Comparison of ENCODE assay signal across 8 cellular contexts in genomic region chr7:135977020-135977741, GRCh38. TPM values are rescaled to one million over a fixed set of nuclear protein-coding genes. Genes with fewer than 3 reads are reported as not detected.
A peak's percentile ranks its signal among the peaks of the same experiment; 100 is the strongest.
DNase-seq lines count a peak whose midpoint lies in the region; FAIRE-seq and TF ChIP-seq lines count a peak whose summit lies in the region.

Gene MTPN (minus strand): TSS chr7:135977359. CDS start chr7:135977100, 259 bp downstream.

- FAIRE-seq in frontal cortex (lab: Jason Lieb, UNC) = no peak

- H2BK12ac ChIP-seq in neuronal stem cell (ENCODE audit: low read length) = no peak within 1 kb of the TSS

- no peaks in the 10 kb centered on the region for H3K27me3 Mint-ChIP-seq in activated naive CD4-positive, alpha-beta T cell treated with anti-CD3 and anti-CD28 coated beads for 36 hours (ENCODE audit: low read depth)

- H3K9me3 ChIP-seq in neuronal stem cell (replicated peaks in 1 of 2; ENCODE audit: control insufficient read depth in 2 of 2, insufficient read depth in 1 of 2, low read depth in 1 of 2, low read length in 2 of 2) = no peaks in the 10 kb centered on the region

- H3K23ac ChIP-seq in neuronal stem cell (ENCODE audit: low read depth, low read length, poor library complexity) = peak within 1 kb of the TSS; percentile 87

- H3K4me3 Mint-ChIP-seq in activated naive CD4-positive, alpha-beta T cell treated with anti-CD3 and anti-CD28 coated beads for 36 hours = peak within 1 kb of the TSS; percentile 98

- no peak within 1 kb of the TSS for H2BK15ac ChIP-seq in neuronal stem cell (ENCODE audit: low read length)

- no CpG with 5 or more reads among the region's 47 CpGs for WGBS in neuronal stem cell (ENCODE audit: extremely low coverage in 2 of 2, insufficient read length in 2 of 2, insufficient replicate concordance in 1 of 2), 2 donors

- peak within 1 kb of the TSS; percentile 94 for H4K8ac ChIP-seq in neuronal stem cell (ENCODE audit: low read depth, low read length)

- no peak within 1 kb of the TSS for H3K27ac ChIP-seq in neuronal stem cell (replicated peaks; ENCODE audit: low read length)

- H3K36me3 Mint-ChIP-seq in activated naive CD4-positive, alpha-beta T cell treated with anti-CD3 and anti-CD28 coated beads for 36 hours (ENCODE audit: low read depth) = peaks cover 16% of the 10 kb centered on the region

- H2BK5ac ChIP-seq in neuronal stem cell (ENCODE audit: low read length) = no peak within 1 kb of the TSS

- TF ChIP-seq CTCF in HFF-Myc (IDR thresholded peaks at IDR 0.05; ENCODE audit: low read depth, low read length, missing control alignments) (no peak), subcutaneous adipose tissue (IDR thresholded peaks at IDR 0.05; ENCODE audit: low read depth) (no peak)

- no peak within 1 kb of the TSS for H3K14ac ChIP-seq in neuronal stem cell (ENCODE audit: low read length)

- peak within 1 kb of the TSS; percentile 78 for H3K4me2 ChIP-seq in neuronal stem cell (ENCODE audit: insufficient read depth, low read length, poor library complexity, severe bottlenecking)

- peak within 1 kb of the TSS; percentile 94 for H2AFZ ChIP-seq in neuronal stem cell (ENCODE audit: low read length)

- H2AK5ac ChIP-seq in neuronal stem cell (ENCODE audit: low read depth, low read length) = peak within 1 kb of the TSS; percentile 66

- peak within 1 kb of the TSS; percentile 83 for H2BK120ac ChIP-seq in neuronal stem cell (ENCODE audit: low read depth, low read length)

- CTCF ChIA-PET in activated naive CD4-positive, alpha-beta T cell treated with anti-CD3 and anti-CD28 coated beads for 36 hours (lab: Charles Lee) = interaction anchor here (0.7 to 1.1 kb wide), 2 partner anchors 23 to 27 kb away, joined by 3 read pairs; no protein-coding TSS in a partner anchor

- no peak within 1 kb of the TSS for H4K91ac ChIP-seq in neuronal stem cell (ENCODE audit: low read depth, low read length, poor library complexity)

- H3K4me1 ChIP-seq in neuronal stem cell (ENCODE audit: control insufficient read depth in 2 of 2, insufficient read depth in 1 of 2, low read depth in 1 of 2, low read length in 2 of 2) = peaks cover 2 to 8% of the 10 kb centered on the region in 2 donors

- DNase-seq in GM03348 (ENCODE audit: low spot score) (peak; percentile 97), HFF-Myc (ENCODE audit: extremely low read depth, low read depth) (peak; percentile 88), NAMALWA (ENCODE audit: low spot score) (peak; percentile 100), SK-N-DZ (ENCODE audit: low spot score) (peak; percentile 99), frontal cortex (ENCODE audit: low spot score in 2 of 2) (peak; percentile 77 to 89), neuronal stem cell (ENCODE audit: low spot score) (peak; percentile 95)
- DNase-seq in activated naive CD4-positive, alpha-beta T cell treated with anti-CD3 and anti-CD28 coated beads for 36 hours = peak; percentile 98

- peaks cover 0 to 33% of the 10 kb centered on the region in 2 donors for H3K36me3 ChIP-seq in neuronal stem cell (replicated peaks in 1 of 2; ENCODE audit: control insufficient read depth in 2 of 2, insufficient read depth in 2 of 2, low read length in 2 of 2)

- H3K9ac ChIP-seq in neuronal stem cell (ENCODE audit: low read depth, low read length, poor library complexity) = peak within 1 kb of the TSS; percentile 97

- peak within 1 kb of the TSS; percentile 94 for H3K18ac ChIP-seq in neuronal stem cell (ENCODE audit: low read length)

- intact Hi-C loops in activated naive CD4-positive, alpha-beta T cell treated with anti-CD3 and anti-CD28 coated beads for 36 hours (cut with micrococcal nuclease) = loop anchor here (1.0 to 5.0 kb wide), 5 partner anchors 315 to 1330 kb away; partner anchors contain the start of genes BPGM, CNOT4, STMP1 and WDR91

- H3K4ac ChIP-seq in neuronal stem cell (ENCODE audit: low read length) = peak within 1 kb of the TSS; percentile 90

- H3K4me3 ChIP-seq in HFF-Myc (replicated peaks; ENCODE audit: low read depth, low read length) (peak within 1 kb of the TSS; percentile 93), neuronal stem cell (ENCODE audit: low read length in 2 of 2) (peak within 1 kb of the TSS; percentile 86 to 88)

- peaks cover 5% of the 10 kb centered on the region for H3K79me1 ChIP-seq in neuronal stem cell (ENCODE audit: low read depth, low read length)

- no peaks in the 10 kb centered on the region for H3K9me3 Mint-ChIP-seq in activated naive CD4-positive, alpha-beta T cell treated with anti-CD3 and anti-CD28 coated beads for 36 hours

- peak within 1 kb of the TSS; percentile 86 for H3K27ac Mint-ChIP-seq in activated naive CD4-positive, alpha-beta T cell treated with anti-CD3 and anti-CD28 coated beads for 36 hours

- H3K27me3 ChIP-seq in neuronal stem cell (ENCODE audit: control insufficient read depth in 3 of 3, insufficient read depth in 3 of 3, low read depth in 1 of 3, low read length in 3 of 3) = no peaks in the 10 kb centered on the region

- peaks cover 71% of the 10 kb centered on the region for H3K4me1 Mint-ChIP-seq in activated naive CD4-positive, alpha-beta T cell treated with anti-CD3 and anti-CD28 coated beads for 36 hours (ENCODE audit: low read depth)

RNA-seq across cellular contexts. Expression of gene MTPN, which starts in this region (rescaled TPM):
- 115 and 117 TPM in 2 replicates for polyA plus RNA-seq in SK-N-DZ (2014; cell fraction: cytosol; rRNA removed)
- polyA plus RNA-seq in SK-N-DZ (2014; cell fraction: nucleus; rRNA removed) = 38.9 and 41.0 TPM in 2 replicates
- total RNA-seq in activated naive CD4-positive, alpha-beta T cell treated with anti-CD3 and anti-CD28 coated beads for 36 hours = 100 to 1,000 TPM; 106 to 108 TPM
- total RNA-seq in frontal cortex (170 TPM), subcutaneous adipose tissue (100 to 1,000 TPM in 2 of 4 donors, 10 to 100 TPM in 2; 70.8 to 160 (median 110) TPM)
- polyA plus RNA-seq in neuronal stem cell (2013, experiment 1 of 2) = 128 TPM
- polyA plus RNA-seq in neuronal stem cell (2013, experiment 2 of 2) = 133 TPM
